ENCODE assay signal across 23 cellular contexts in the genomic region with DNA sequence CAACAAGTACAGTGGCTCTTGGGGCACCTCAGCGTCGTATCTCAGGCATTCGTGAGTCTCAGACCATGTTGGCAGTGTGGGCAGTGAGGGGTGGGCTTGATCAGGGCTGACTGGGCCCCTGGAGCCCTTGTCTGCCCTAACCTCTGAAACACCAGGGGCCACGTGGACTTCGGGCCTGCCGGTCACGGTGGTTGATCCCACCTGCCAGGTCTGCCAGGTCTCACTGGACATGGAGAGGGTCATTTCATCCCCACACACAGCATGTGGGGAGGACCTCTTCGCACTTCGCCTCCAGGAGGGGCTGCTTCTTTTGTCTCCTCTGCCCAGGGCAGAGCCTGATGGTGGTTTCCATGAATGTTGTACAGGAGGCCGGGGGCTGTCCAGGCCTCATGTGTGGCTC.
"Had no signal": no experiment of that assay in that cellular context is flagged by ENCODE, and none has a peak within 500 bp of the region (broad histone marks: within the 10 kb centered on the region; RNA-seq: fewer than 3 reads in every experiment).

No MANE protein-coding gene starts in this region.

- H3K9me3 ChIP-seq: SK-N-SH had no signal

- H3K4me2 ChIP-seq: KMS-11, SK-N-SH had no signal

- H3K9ac ChIP-seq: KMS-11, SK-N-SH had no signal

- ATAC-seq: K562, Panc1, PC-3 had no signal

- FAIRE-seq: HTR-8/SVneo, K562 had no signal

- H3K27ac ChIP-seq: HL-60, KMS-11, RWPE1 had no signal

- DNase-seq: Kasumi-1, MM.1S, NCI-H1105, NCI-H1417 treated with DMSO at 0.1 percent for 48 hours, NCI-H146, NCI-H1930, NCI-H2081, NCI-H2107, NCI-H226, NCI-H446, NCI-H510A, NCI-H524 treated with DMSO at 0.1 percent for 48 hours, NCI-H69, NCI-H774, PC-3, SHP77, SK-N-SH had no signal

- H3K4me3 ChIP-seq: K562 had no signal
